26 cellular contexts compared by ENCODE assay signal in genomic region chr6:149429427-149430360, GRCh38. TPM values are rescaled to one million over a fixed set of nuclear protein-coding genes. Genes with fewer than 3 reads are reported as not detected.
A peak's percentile ranks its signal among the peaks of the same experiment; 100 is the strongest.
DNase-seq lines count a peak whose midpoint lies in the region; ATAC-seq and TF ChIP-seq lines count a peak whose summit lies in the region.
"Had no signal": no experiment of that assay in that cellular context is flagged by ENCODE, and none has a peak within 500 bp of the region (broad histone marks: within the 10 kb centered on the region; RNA-seq: fewer than 3 reads in every experiment).

No MANE protein-coding gene starts in this region.

- no peaks in the 10 kb centered on the region for H3K9me2 ChIP-seq in OCI-LY7 (ENCODE audit: insufficient read depth, low read length)

- CTCF ChIA-PET in OCI-LY7 (lab: Charles Lee; ENCODE audit: unreplicated experiment): no interaction called here

- BruUV-seq in OCI-LY7 (replicated peaks; lab: Mats Ljungman, UMichigan): no TSS peak

- DNase-seq in T-helper 2 cell treated with Interferon-gamma antibody and Interleukin-4, amounts not matched to agents 5 μg/mL and 100 μg/mL, for 36 hours (ENCODE audit: low spot score): no peak
- DNase-seq in T-helper 2 cell (no peak), OCI-LY7 (ENCODE audit: low spot score) (no peak), esophagus muscularis mucosa (ENCODE audit: extremely low spot score) (peak; percentile 39), posterior vena cava (ENCODE audit: low spot score) (peak; percentile 75), OCI-M1 (lab: John Stamatoyannopoulos, UW) (no peak), MV-4-11 (lab: John Stamatoyannopoulos, UW) (no peak)
- DNase-seq: ACHN; activated effector memory CD4-positive, alpha-beta T cell treated with anti-CD3 and anti-CD28 coated beads, Interleukin-2, amount 50 U/mL, for 16 hours; activated T-cell treated with anti-CD3 and anti-CD28 coated beads for 4 hours; caudate nucleus; GDM1; kidney; naive B cell; NCI-H1694; NCI-H2171; NCI-H510A; occipital lobe; Peyer's patch; SIG-M5; trophoblast cell had no signal

- no peak for TF ChIP-seq POLR2A in esophagus muscularis mucosa (IDR thresholded peaks at IDR 0.05; ENCODE audit: low read depth)

- intact Hi-C loops in OCI-LY7 (cut with micrococcal nuclease; ENCODE audit: unreplicated experiment): no loop called here
- intact Hi-C loops in esophagus muscularis mucosa (cut with DNase I): loop anchor here (5.0 kb wide), 2 partner anchors 88 to 402 kb away; no protein-coding TSS in a partner anchor
- intact Hi-C loops in posterior vena cava (cut with DNase I): loop anchor here (2.0 to 10.0 kb wide), 4 partner anchors 347 to 855 kb away; no protein-coding TSS in a partner anchor

- no peaks in the 10 kb centered on the region for H3K36me3 Mint-ChIP-seq in T-helper 2 cell treated with Interferon-gamma antibody and Interleukin-4, amounts not matched to agents 5 μg/mL and 100 μg/mL, for 36 hours (ENCODE audit: low read depth)
- H3K36me3 Mint-ChIP-seq: mesothelial cell of epicardium, naive B cell had no signal

- H3K4me1 Mint-ChIP-seq in T-helper 2 cell treated with Interferon-gamma antibody and Interleukin-4, amounts not matched to agents 5 μg/mL and 100 μg/mL, for 36 hours (ENCODE audit: low read depth): peaks cover 9% of the 10 kb centered on the region

- ATAC-seq in HG03354 (IDR thresholded peaks at IDR 0.05; ENCODE audit: poor library complexity, severe bottlenecking, unreplicated experiment): no peak
- ATAC-seq: activated CD4-positive, CD25-positive, alpha-beta regulatory T cell treated with anti-CD3 and anti-CD28 coated beads, Interleukin-2, amount 50 U/mL, for 24 hours had no signal

- H3K27ac Mint-ChIP-seq in T-helper 2 cell treated with Interferon-gamma antibody and Interleukin-4, amounts not matched to agents 5 μg/mL and 100 μg/mL, for 36 hours: peak overlapping the region; percentile 43
- H3K27ac Mint-ChIP-seq: mesothelial cell of epicardium had no signal

- no peak overlapping the region for H3K27ac ChIP-seq in OCI-LY7 (ENCODE audit: low read depth, low read length, poor library complexity, severe bottlenecking)
- no peak overlapping the region for H3K27ac ChIP-seq in esophagus muscularis mucosa (replicated peaks in 1 of 4)
- H3K27ac ChIP-seq: BLaER1, Peyer's patch, skin epidermis had no signal

- H3K4me3 ChIP-seq in OCI-LY7 (ENCODE audit: low read depth, low read length, poor library complexity, severe bottlenecking) (no peak overlapping the region), esophagus muscularis mucosa (no peak overlapping the region)
- H3K4me3 ChIP-seq: BLaER1, Peyer's patch, skin epidermis had no signal

- H3K4me3 Mint-ChIP-seq in T-helper 2 cell treated with Interferon-gamma antibody and Interleukin-4, amounts not matched to agents 5 μg/mL and 100 μg/mL, for 36 hours: no peak overlapping the region
- H3K4me3 Mint-ChIP-seq: mesothelial cell of epicardium, naive B cell had no signal

- H3K27me3 ChIP-seq in esophagus muscularis mucosa: no peaks in the 10 kb centered on the region
- H3K27me3 ChIP-seq: BLaER1, Peyer's patch had no signal

- H3K4me1 ChIP-seq in OCI-LY7 (ENCODE audit: insufficient read depth, low read length, poor library complexity, severe bottlenecking) (peaks cover 7% of the 10 kb centered on the region), esophagus muscularis mucosa (peaks cover 3 to 18% (median 9%) of the 10 kb centered on the region in 4 donors)

- TF ChIP-seq CTCF in OCI-LY7 (conservative IDR thresholded peaks at IDR 0.05; ENCODE audit: low read length): 0 out of 2 replicates have a peak, but pooled peaks have one; percentile 27
- TF ChIP-seq CTCF in esophagus muscularis mucosa (IDR thresholded peaks at IDR 0.05): no peak

- H3K9me3 ChIP-seq in OCI-LY7 (ENCODE audit: low read length) (no peaks in the 10 kb centered on the region), esophagus muscularis mucosa (no peaks in the 10 kb centered on the region)
- H3K9me3 ChIP-seq: BLaER1, Peyer's patch had no signal

- TF ChIP-seq EP300 in esophagus muscularis mucosa (IDR thresholded peaks at IDR 0.05): no peak

- no peak overlapping the region for H3K4me2 ChIP-seq in OCI-LY7 (ENCODE audit: low read length)
- H3K4me2 ChIP-seq: BLaER1 had no signal

- H2AFZ ChIP-seq in OCI-LY7 (ENCODE audit: low read length): no peak overlapping the region

- no peaks in the 10 kb centered on the region for H3K27me3 Mint-ChIP-seq in T-helper 2 cell treated with Interferon-gamma antibody and Interleukin-4, amounts not matched to agents 5 μg/mL and 100 μg/mL, for 36 hours (ENCODE audit: low read depth)

- H3K79me2 ChIP-seq in OCI-LY7 (ENCODE audit: insufficient read depth, low read depth, low read length): no peaks in the 10 kb centered on the region

- no peaks in the 10 kb centered on the region for H3K9me3 Mint-ChIP-seq in T-helper 2 cell treated with Interferon-gamma antibody and Interleukin-4, amounts not matched to agents 5 μg/mL and 100 μg/mL, for 36 hours
- H3K9me3 Mint-ChIP-seq: mesothelial cell of epicardium, naive B cell had no signal

- 89% methylated on average over 26 of the region's 26 CpGs for WGBS in esophagus muscularis mucosa

- H3K36me3 ChIP-seq in OCI-LY7 (ENCODE audit: insufficient read depth, low read length) (no peaks in the 10 kb centered on the region), esophagus muscularis mucosa (no peaks in the 10 kb centered on the region)
- H3K36me3 ChIP-seq: BLaER1, Peyer's patch had no signal

- POLR2A ChIA-PET in OCI-LY7 (lab: Charles Lee): no interaction called here

- no peaks in the 10 kb centered on the region for H4K20me1 ChIP-seq in OCI-LY7 (ENCODE audit: insufficient read depth, low read length)
- H4K20me1 ChIP-seq: BLaER1 had no signal

RNA-seq across cellular contexts. Expression of gene SUMO4, which starts 29.6 kb away (rescaled TPM):
- total RNA-seq in OCI-LY7 (2014; rRNA removed; shearing (Covaris generic)): 3.6 and 4.7 TPM in 2 replicates
- total RNA-seq in OCI-LY7 (2022) (3.2 and 4.2 TPM in 2 replicates), esophagus muscularis mucosa (1 to 10 TPM in 2 of 4 donors, under 1 TPM in 2; 0.58 to 2.1 (median 1.0) TPM), posterior vena cava (1 to 10 TPM in 1 of 2 donors, under 1 TPM in 1; 0.88 to 1.8 TPM)

RNA-seq across cellular contexts. Expression of gene ZC3H12D, which starts 55.1 kb away (rescaled TPM):
- total RNA-seq in OCI-LY7 (2014; rRNA removed; shearing (Covaris generic)): 12.8 and 14.0 TPM in 2 replicates
- 14.8 and 22.6 TPM in 2 replicates for total RNA-seq in OCI-LY7 (2022)
- total RNA-seq in esophagus muscularis mucosa: 1 to 10 TPM in 1 of 4 donors, under 1 TPM in 3; 0.63 to 5.8 (median 0.87) TPM
- 1 to 10 TPM; 1.8 to 2.2 TPM for total RNA-seq in posterior vena cava

Comparison
In these comparisons a context has a peak if more than half of its experiments do, and no peak if none do; other contexts are left out.
1. DNase-seq: peak in esophagus muscularis mucosa (single experiment) and posterior vena cava (single experiment); none in T-helper 2 cell treated with Interferon-gamma antibody and Interleukin-4, amounts not matched to agents 5 μg/mL and 100 μg/mL, for 36 hours (single experiment), T-helper 2 cell (0 of 5), OCI-LY7 (single experiment), OCI-M1 (single experiment) and MV-4-11 (single experiment).